22 cellular contexts compared by ENCODE assay signal in genomic region chr5:67058998-67059746, GRCh38.
A peak's percentile ranks its signal among the peaks of the same experiment; 100 is the strongest.
DNase-seq lines count a peak whose midpoint lies in the region; ATAC-seq, FAIRE-seq and TF ChIP-seq lines count a peak whose summit lies in the region.
"Had no signal": no experiment of that assay in that cellular context is flagged by ENCODE, and none has a peak within 500 bp of the region (broad histone marks: within the 10 kb centered on the region; RNA-seq: fewer than 3 reads in every experiment).

No MANE protein-coding gene starts in this region.

- H3K27ac ChIP-seq in liver (ENCODE audit: low read depth in 1 of 2, low read length in 2 of 2), result no peak overlapping the region
- H3K27ac ChIP-seq in HepG2 (ENCODE audit: extremely low read length, insufficient read depth, low read length), result no peak overlapping the region
- peak overlapping the region in 3 of 4 donors; percentile 25 to 78 (median 56) for H3K27ac ChIP-seq in esophagus squamous epithelium
- peak overlapping the region; percentile 50 for H3K27ac ChIP-seq in keratinocyte (ENCODE audit: control insufficient read depth, insufficient read depth, low read length)
- peak overlapping the region; percentile 27 for H3K27ac ChIP-seq in vagina
- H3K27ac ChIP-seq: gastroesophageal sphincter, Peyer's patch, prostate gland, testis had no signal

- WGBS in liver, result 78% methylated on average over 4 of the region's 4 CpGs
- 100% methylated on average over 4 of the region's 4 CpGs for WGBS in HepG2 (ENCODE audit: low lambda C conversion rate)
- 79 to 89% methylated on average over 4 of the region's 4 CpGs for WGBS in esophagus squamous epithelium, 2 donors

- no peaks in the 10 kb centered on the region for H3K36me3 Mint-ChIP-seq in activated CD8-positive, alpha-beta T cell treated with anti-CD3 and anti-CD28 coated beads, Interleukin-2, amount 10 ng/mL, durations not matched to agents 7 days and 5 days (ENCODE audit: low read depth)
- H3K36me3 Mint-ChIP-seq in effector memory CD8-positive, alpha-beta T cell (ENCODE audit: insufficient read depth), result no peaks in the 10 kb centered on the region
- H3K36me3 Mint-ChIP-seq: brain had no signal

- TF ChIP-seq RAD21 in liver (IDR thresholded peaks at IDR 0.05) (no peak), HepG2 (CRISPR knock-in tag; IDR thresholded peaks at IDR 0.05) (no peak)

- in situ Hi-C loops in HepG2 (cut with HindIII; ENCODE audit: extremely low pct_ligation_motif_present, low pct_unique_long_range_greater_than_20kb), result no loop called here

- no TSS peak for BruUV-seq in HepG2 (replicated peaks; lab: Mats Ljungman, UMichigan)

- FAIRE-seq in HepG2 (lab: Jason Lieb, UNC), result no peak
- peak; percentile 64 for FAIRE-seq in keratinocyte (lab: Jason Lieb, UNC)
- FAIRE-seq: A204.1, GM12878 had no signal

- H3K27me3 Mint-ChIP-seq in activated CD8-positive, alpha-beta T cell treated with anti-CD3 and anti-CD28 coated beads, Interleukin-2, amount 10 ng/mL, durations not matched to agents 7 days and 5 days (ENCODE audit: low read depth), result no peaks in the 10 kb centered on the region
- no peaks in the 10 kb centered on the region for H3K27me3 Mint-ChIP-seq in effector memory CD8-positive, alpha-beta T cell
- H3K27me3 Mint-ChIP-seq: activated B cell treated with CpG ODN at 0.5 μM for 24 hours; brain; CD4-positive, alpha-beta T cell had no signal

- no peaks in the 10 kb centered on the region for H3K27me3 ChIP-seq in liver (ENCODE audit: control insufficient read depth in 4 of 4, insufficient read depth in 4 of 4, low read length in 3 of 4)
- no peaks in the 10 kb centered on the region for H3K27me3 ChIP-seq in HepG2 (ENCODE audit: control insufficient read depth in 1 of 2, insufficient read depth in 2 of 2, low read length in 2 of 2)
- no peaks in the 10 kb centered on the region for H3K27me3 ChIP-seq in esophagus squamous epithelium
- H3K27me3 ChIP-seq in keratinocyte (ENCODE audit: control insufficient read depth, extremely low read depth, insufficient read depth, low read length), result no peaks in the 10 kb centered on the region
- H3K27me3 ChIP-seq in vagina, result no peaks in the 10 kb centered on the region
- H3K27me3 ChIP-seq: gastroesophageal sphincter, Peyer's patch, testis had no signal

- ATAC-seq in HepG2, result no peak
- no peak for ATAC-seq in activated CD8-positive, alpha-beta T cell treated with anti-CD3 and anti-CD28 coated beads, Interleukin-2, amount 10 ng/mL, durations not matched to agents 7 days and 5 days
- no peak for ATAC-seq in effector memory CD8-positive, alpha-beta T cell (replicated peaks)
- ATAC-seq: gastroesophageal sphincter, GM12878 had no signal

- H3K9me3 Mint-ChIP-seq in activated CD8-positive, alpha-beta T cell treated with anti-CD3 and anti-CD28 coated beads, Interleukin-2, amount 10 ng/mL, durations not matched to agents 7 days and 5 days (ENCODE audit: insufficient read depth), result no peaks in the 10 kb centered on the region
- no peaks in the 10 kb centered on the region for H3K9me3 Mint-ChIP-seq in effector memory CD8-positive, alpha-beta T cell
- H3K9me3 Mint-ChIP-seq: activated B cell treated with CpG ODN at 0.5 μM for 24 hours; activated naive CD4-positive, alpha-beta T cell treated with anti-CD3 and anti-CD28 coated beads for 36 hours; brain; CD4-positive, alpha-beta T cell had no signal

- intact Hi-C loops in HepG2 (cut with micrococcal nuclease; ENCODE audit: unreplicated experiment), result no loop called here
- intact Hi-C loops in esophagus squamous epithelium (cut with DNase I), result no loop called here
- intact Hi-C loops in vagina (cut with DNase I), result no loop called here

- no peak overlapping the region for H2AFZ ChIP-seq in HepG2 (ENCODE audit: low read length)
- no peak overlapping the region for H2AFZ ChIP-seq in keratinocyte (ENCODE audit: control insufficient read depth, low read length)

- H3K36me3 ChIP-seq in liver (ENCODE audit: control insufficient read depth in 4 of 4, insufficient read depth in 3 of 4, low read depth in 1 of 4, low read length in 3 of 4) (peaks cover 0 to 5% (median 0%) of the 10 kb centered on the region in 4 donors), HepG2 (replicated peaks in 1 of 2; ENCODE audit: control insufficient read depth in 1 of 2, insufficient read depth in 2 of 2, low read length in 2 of 2) (no peaks in the 10 kb centered on the region), esophagus squamous epithelium (peaks cover 0 to 51% (median 3%) of the 10 kb centered on the region in 3 donors), keratinocyte (ENCODE audit: control insufficient read depth in 2 of 2, extremely low read depth in 1 of 2, insufficient read depth in 2 of 2, low read length in 2 of 2) (peaks cover 4 to 11% of the 10 kb centered on the region in 2 experiments), vagina (no peaks in the 10 kb centered on the region)
- H3K36me3 ChIP-seq: Peyer's patch, prostate gland had no signal

- no peaks in the 10 kb centered on the region for H3K9me1 ChIP-seq in keratinocyte (ENCODE audit: control insufficient read depth, extremely low read depth, insufficient read depth, low read length)

- H3K9me3 ChIP-seq in liver (ENCODE audit: control insufficient read depth in 4 of 4, low read length in 3 of 4), result no peaks in the 10 kb centered on the region
- no peaks in the 10 kb centered on the region for H3K9me3 ChIP-seq in HepG2 (ENCODE audit: low read length)
- no peaks in the 10 kb centered on the region for H3K9me3 ChIP-seq in esophagus squamous epithelium
- no peaks in the 10 kb centered on the region for H3K9me3 ChIP-seq in keratinocyte (ENCODE audit: control insufficient read depth, low read depth, low read length)
- H3K9me3 ChIP-seq in vagina, result no peaks in the 10 kb centered on the region
- H3K9me3 ChIP-seq: gastroesophageal sphincter, Peyer's patch, prostate gland, testis had no signal

- H3K27ac Mint-ChIP-seq in activated CD8-positive, alpha-beta T cell treated with anti-CD3 and anti-CD28 coated beads, Interleukin-2, amount 10 ng/mL, durations not matched to agents 7 days and 5 days, result no peak overlapping the region
- no peak overlapping the region for H3K27ac Mint-ChIP-seq in effector memory CD8-positive, alpha-beta T cell
- H3K27ac Mint-ChIP-seq: activated B cell treated with CpG ODN at 0.5 μM for 24 hours; activated naive CD4-positive, alpha-beta T cell treated with anti-CD3 and anti-CD28 coated beads for 36 hours; CD4-positive, alpha-beta T cell had no signal

- no peak for TF ChIP-seq CTCF in liver (IDR thresholded peaks at IDR 0.05; ENCODE audit: low read depth, low read length, missing input control)
- no peak for TF ChIP-seq CTCF in HepG2 (CRISPR knock-in tag; IDR thresholded peaks at IDR 0.05)
- TF ChIP-seq CTCF in esophagus squamous epithelium (IDR thresholded peaks at IDR 0.05), result no peak
- peak in 1 of 3 experiments; percentile 11 for TF ChIP-seq CTCF in keratinocyte (optimal IDR thresholded peaks at IDR 0.05 in 1 of 3, IDR thresholded peaks at IDR 0.05 in 1 of 3, conservative IDR thresholded peaks at IDR 0.05 in 1 of 3; ENCODE audit: extremely low read depth in 1 of 3, insufficient read depth in 2 of 3, low read length in 3 of 3)
- TF ChIP-seq CTCF in vagina (IDR thresholded peaks at IDR 0.05), result no peak

- POLR2A ChIA-PET in HepG2 (lab: Yijun Ruan, JAX), result no interaction called here
- POLR2A ChIA-PET in activated CD8-positive, alpha-beta T cell treated with anti-CD3 and anti-CD28 coated beads, Interleukin-2, amount 10 ng/mL, durations not matched to agents 7 days and 5 days (lab: Charles Lee), result no interaction called here

- no peak overlapping the region for H3K4me3 Mint-ChIP-seq in activated CD8-positive, alpha-beta T cell treated with anti-CD3 and anti-CD28 coated beads, Interleukin-2, amount 10 ng/mL, durations not matched to agents 7 days and 5 days
- no peak overlapping the region for H3K4me3 Mint-ChIP-seq in effector memory CD8-positive, alpha-beta T cell
- H3K4me3 Mint-ChIP-seq: activated B cell treated with CpG ODN at 0.5 μM for 24 hours; activated naive CD4-positive, alpha-beta T cell treated with anti-CD3 and anti-CD28 coated beads for 36 hours; brain; CD4-positive, alpha-beta T cell had no signal

- no peak overlapping the region for H3K4me2 ChIP-seq in HepG2 (ENCODE audit: low read depth, low read length)
- peak overlapping the region; percentile 75 for H3K4me2 ChIP-seq in keratinocyte (ENCODE audit: control insufficient read depth, extremely low read depth, insufficient read depth, low read depth, low read length)

- DNase-seq in HepG2 (ENCODE audit: low spot score) (no peak), esophagus squamous epithelium (lab: John Stamatoyannopoulos, UW) (no peak), keratinocyte (ENCODE audit: low read depth, low spot score) (no peak), vagina (ENCODE audit: extremely low spot score in 2 of 2) (no peak), amniotic stem cell (lab: John Stamatoyannopoulos, UW) (no peak)
- no peak for DNase-seq in activated CD8-positive, alpha-beta T cell treated with anti-CD3 and anti-CD28 coated beads, Interleukin-2, amount 10 ng/mL, durations not matched to agents 7 days and 5 days
- DNase-seq in effector memory CD8-positive, alpha-beta T cell, result no peak
- DNase-seq: activated B cell treated with CpG ODN at 0.5 μM for 24 hours; activated naive CD4-positive, alpha-beta T cell treated with anti-CD3 and anti-CD28 coated beads for 36 hours; CD4-positive, alpha-beta T cell; effector CD8-positive, alpha-beta T cell; NCI-H2029 treated with DMSO at 0.1 percent for 48 hours; NCI-H69; Peyer's patch; stimulated activated CD4-positive, alpha-beta T cell treated with anti-CD3 and anti-CD28 coated beads, Interleukin-2, amount 100 ng/mL, for 24 hours; testis had no signal

- TF ChIP-seq EP300 in HepG2 (IDR thresholded peaks at IDR 0.05; ENCODE audit: low read depth in 2 of 2, low read length in 2 of 2) (no peak), HepG2 (CRISPR knock-in tag; IDR thresholded peaks at IDR 0.05; ENCODE audit: borderline replicate concordance) (no peak)

- H3K4me3 ChIP-seq in liver (ENCODE audit: low read depth in 1 of 3, low read length in 3 of 3) (no peak overlapping the region), HepG2 (replicated peaks in 1 of 3; ENCODE audit: insufficient read depth in 1 of 3, low read depth in 2 of 3, low read length in 3 of 3) (no peak overlapping the region), esophagus squamous epithelium (no peak overlapping the region), keratinocyte (ENCODE audit: control insufficient read depth in 2 of 3, extremely low read depth in 1 of 3, insufficient read depth in 2 of 3, low read depth in 1 of 3, low read length in 3 of 3) (peak overlapping the region in 1 of 3 experiments; percentile 13), vagina (no peak overlapping the region)
- H3K4me3 ChIP-seq: gastroesophageal sphincter, GM12878, Peyer's patch, prostate gland, testis had no signal

- dilution Hi-C loops in keratinocyte (cut with MboI; ENCODE audit: extremely low pct_ligation_motif_present, low sequenced_read_pairs), result no loop called here

- H4K20me1 ChIP-seq in HepG2 (ENCODE audit: insufficient read depth, low read length) (no peaks in the 10 kb centered on the region), keratinocyte (ENCODE audit: control insufficient read depth, extremely low read depth, insufficient read depth, low read length) (no peaks in the 10 kb centered on the region)

- no peaks in the 10 kb centered on the region for H3K4me1 Mint-ChIP-seq in activated CD8-positive, alpha-beta T cell treated with anti-CD3 and anti-CD28 coated beads, Interleukin-2, amount 10 ng/mL, durations not matched to agents 7 days and 5 days (ENCODE audit: low read depth)
- H3K4me1 Mint-ChIP-seq in effector memory CD8-positive, alpha-beta T cell (ENCODE audit: low read depth in 2 of 2), result no peaks in the 10 kb centered on the region
- H3K4me1 Mint-ChIP-seq: activated B cell treated with CpG ODN at 0.5 μM for 24 hours had no signal

- no peaks in the 10 kb centered on the region for H3K79me2 ChIP-seq in HepG2 (ENCODE audit: insufficient read depth, low read length)
- H3K79me2 ChIP-seq in keratinocyte (ENCODE audit: control insufficient read depth, insufficient read depth, low read length), result peaks cover 58% of the 10 kb centered on the region

- H3K9ac ChIP-seq in liver (ENCODE audit: low read depth in 1 of 2, low read length in 2 of 2) (no peak overlapping the region), HepG2 (ENCODE audit: insufficient read depth, low read depth, low read length) (no peak overlapping the region), keratinocyte (ENCODE audit: control insufficient read depth, extremely low read depth, insufficient read depth, low read length) (peak overlapping the region; percentile 35)

- CTCF ChIA-PET in HepG2 (lab: Yijun Ruan, JAX; ENCODE audit: low intra/inter-chr PET ratio, low total read pairs), result no interaction called here
- CTCF ChIA-PET in activated CD8-positive, alpha-beta T cell treated with anti-CD3 and anti-CD28 coated beads, Interleukin-2, amount 10 ng/mL, durations not matched to agents 7 days and 5 days (lab: Charles Lee), result interaction anchor here (1.0 kb wide), 1 partner anchor 10 kb away, joined by 3 read pairs; no protein-coding TSS in a partner anchor

- TF ChIP-seq POLR2A in HepG2 (IDR thresholded peaks at IDR 0.05; ENCODE audit: insufficient read depth in 1 of 2, low read depth in 2 of 2, low read length in 2 of 2) (no peak), esophagus squamous epithelium (IDR thresholded peaks at IDR 0.05) (no peak), vagina (IDR thresholded peaks at IDR 0.05) (no peak)

- H3K4me1 ChIP-seq in liver (ENCODE audit: control insufficient read depth in 4 of 4, insufficient read depth in 4 of 4, low read length in 3 of 4) (peaks cover 0 to 5% (median 0%) of the 10 kb centered on the region in 4 donors), HepG2 (ENCODE audit: insufficient read depth, low read length) (no peaks in the 10 kb centered on the region), esophagus squamous epithelium (peaks cover 4 to 57% (median 22%) of the 10 kb centered on the region in 3 donors), keratinocyte (ENCODE audit: control insufficient read depth, extremely low read depth, insufficient read depth, low read length) (peaks cover 44% of the 10 kb centered on the region), vagina (peaks cover 46% of the 10 kb centered on the region)
- H3K4me1 ChIP-seq: Peyer's patch, prostate gland, testis had no signal

Comparison
In these comparisons a context has a peak if more than half of its experiments do, and no peak if none do; other contexts are left out.
1. H3K27ac ChIP-seq: peak in esophagus squamous epithelium (3 of 4), keratinocyte (single experiment) and vagina (single experiment); none in liver (0 of 2) and HepG2 (single experiment).